ENCODE assay signal across 1 cellular context in genomic region chr17:27762527-27763305, GRCh38.
A peak's percentile ranks its signal among the peaks of the same experiment; 100 is the strongest.
TF ChIP-seq lines count a peak whose summit lies in the region.

No MANE protein-coding gene starts in this region.

TF ChIP-seq in H1, 55 proteins besides CTCF, POLR2A, EP300 and RAD21:
- TF ChIP-seq EGR1 (IDR thresholded peaks at IDR 0.05; ENCODE audit: borderline replicate concordance, low read depth, low read length): no peak
- TF ChIP-seq RNF2 (IDR thresholded peaks at IDR 0.05; ENCODE audit: borderline replicate concordance, low read depth, low read length, missing control alignments, poor library complexity, severe bottlenecking): no peak
- TF ChIP-seq MAFK (IDR thresholded peaks at IDR 0.05; ENCODE audit: low read depth, low read length): no peak
- TF ChIP-seq KDM5A (IDR thresholded peaks at IDR 0.05; ENCODE audit: low read length): no peak
- peak; percentile 60 for TF ChIP-seq SAP30 (IDR thresholded peaks at IDR 0.05; ENCODE audit: insufficient read depth, insufficient replicate concordance, low read length)
- no peak for TF ChIP-seq PHF8 (conservative IDR thresholded peaks at IDR 0.05; ENCODE audit: low read depth, low read length)
- TF ChIP-seq EZH2 (IDR thresholded peaks at IDR 0.05; ENCODE audit: low read depth, low read length, severe bottlenecking): no peak
- peak; percentile 94 for TF ChIP-seq MAX (IDR thresholded peaks at IDR 0.05)
- TF ChIP-seq SUZ12 (IDR thresholded peaks at IDR 0.05; ENCODE audit: low read length): no peak
- no peak for TF ChIP-seq NANOG (IDR thresholded peaks at IDR 0.05; ENCODE audit: insufficient read depth, low read depth, low read length, poor library complexity, severe bottlenecking)
- TF ChIP-seq KDM4A (IDR thresholded peaks at IDR 0.05; ENCODE audit: low read depth, low read length, severe bottlenecking): no peak
- no peak for TF ChIP-seq HDAC6 (IDR thresholded peaks at IDR 0.05; ENCODE audit: low read depth, low read length)
- no peak for TF ChIP-seq BCL11A (IDR thresholded peaks at IDR 0.05; ENCODE audit: low read depth in 2 of 2, low read length in 2 of 2)
- TF ChIP-seq FOSL1 (IDR thresholded peaks at IDR 0.05; ENCODE audit: insufficient read depth, low read depth, low read length): no peak
- no peak for TF ChIP-seq SP1 (IDR thresholded peaks at IDR 0.05; ENCODE audit: low read depth, low read length)
- no peak for TF ChIP-seq TAF1 (IDR thresholded peaks at IDR 0.05; ENCODE audit: low read depth, low read length)
- no peak for TF ChIP-seq CBX8 (IDR thresholded peaks at IDR 0.05; ENCODE audit: borderline replicate concordance, low read depth, low read length)
- TF ChIP-seq NRF1 (IDR thresholded peaks at IDR 0.05; ENCODE audit: low read depth, low read length): no peak
- no peak for TF ChIP-seq POLR2AphosphoS5 (IDR thresholded peaks at IDR 0.05; ENCODE audit: low read depth, low read length)
- TF ChIP-seq JUN (IDR thresholded peaks at IDR 0.05; ENCODE audit: low read depth, low read length): no peak
- no peak for TF ChIP-seq BRCA1 (IDR thresholded peaks at IDR 0.05; ENCODE audit: low read depth, low read length)
- no peak for TF ChIP-seq SP2 (IDR thresholded peaks at IDR 0.05; ENCODE audit: low read length)
- peak; percentile 94 to 97; a peak in 3 of 4 replicates for TF ChIP-seq SIN3A (conservative IDR thresholded peaks at IDR 0.05 in 1 of 2, IDR thresholded peaks at IDR 0.05 in 1 of 2; ENCODE audit: low read depth in 1 of 2, low read length in 2 of 2)
